8 cellular contexts compared by ENCODE assay signal in the genomic region with DNA sequence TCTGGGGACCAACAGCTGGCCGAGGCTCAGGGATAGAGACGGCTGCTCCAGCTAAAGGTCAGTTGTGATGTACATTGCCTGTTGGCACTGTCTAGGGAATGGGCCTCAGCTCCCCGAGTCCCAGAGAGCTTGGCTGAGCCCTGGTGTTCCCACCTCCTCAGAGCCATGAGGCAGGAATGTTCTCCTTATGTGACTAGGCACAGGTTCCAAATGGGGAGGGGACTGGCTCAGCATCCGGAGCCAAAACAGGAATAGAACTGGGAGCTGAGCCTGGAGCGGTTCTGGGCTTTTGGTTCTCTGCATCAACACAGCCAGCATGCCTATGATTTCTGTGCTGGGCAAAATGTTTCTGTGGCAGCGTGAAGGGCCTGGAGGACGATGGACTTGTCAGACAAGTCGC. TPM values are rescaled to one million over a fixed set of nuclear protein-coding genes. Genes with fewer than 3 reads are reported as not detected.
A peak's percentile ranks its signal among the peaks of the same experiment; 100 is the strongest.
DNase-seq lines count a peak whose midpoint lies in the region; ATAC-seq and TF ChIP-seq lines count a peak whose summit lies in the region.

A gene with protein sequence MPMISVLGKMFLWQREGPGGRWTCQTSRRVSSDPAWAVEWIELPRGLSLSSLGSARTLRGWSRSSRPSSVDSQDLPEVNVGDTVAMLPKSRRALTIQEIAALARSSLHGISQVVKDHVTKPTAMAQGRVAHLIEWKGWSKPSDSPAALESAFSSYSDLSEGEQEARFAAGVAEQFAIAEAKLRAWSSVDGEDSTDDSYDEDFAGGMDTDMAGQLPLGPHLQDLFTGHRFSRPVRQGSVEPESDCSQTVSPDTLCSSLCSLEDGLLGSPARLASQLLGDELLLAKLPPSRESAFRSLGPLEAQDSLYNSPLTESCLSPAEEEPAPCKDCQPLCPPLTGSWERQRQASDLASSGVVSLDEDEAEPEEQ (plus strand): TSS at position 286 of the 400 bp plus-strand sequence. CDS start 31 bp downstream, at position 317.

- H2AFZ ChIP-seq in SU-DHL-6 (ENCODE audit: low read depth, low read length, severe bottlenecking) = no peak within 1 kb of the TSS
- no peak within 1 kb of the TSS for H2AFZ ChIP-seq in fibroblast of lung (ENCODE audit: low read length)

- no peaks in the 10 kb centered on the region for H3K9me3 Mint-ChIP-seq in natural killer cell

- H3K4me1 Mint-ChIP-seq in natural killer cell = peaks cover 17 to 45% of the 10 kb centered on the region in 2 donors

- H3K36me3 ChIP-seq in SU-DHL-6 (ENCODE audit: low read length) (0 out of 2 replicates have a peak, but pooled peaks cover 12% of the 10 kb centered on the region), fibroblast of lung (ENCODE audit: control insufficient read depth, insufficient read depth, low read length) (peaks cover 19% of the 10 kb centered on the region)

- H4K20me1 ChIP-seq in SU-DHL-6 (ENCODE audit: low read depth, low read length) (peaks cover 3% of the 10 kb centered on the region; the same call in 1 of the 2 replicates), fibroblast of lung (ENCODE audit: control insufficient read depth, extremely low read depth, insufficient read depth, low read length) (no peaks in the 10 kb centered on the region)

- peaks cover 32% of the 10 kb centered on the region for H3K4me1 ChIP-seq in fibroblast of lung (ENCODE audit: control insufficient read depth, extremely low read depth, insufficient read depth, low read length)

- H3K27ac Mint-ChIP-seq in natural killer cell = peak within 1 kb of the TSS; percentile 78 to 80

- H3K27me3 ChIP-seq in SU-DHL-6 (ENCODE audit: low read length) (no peaks in the 10 kb centered on the region), fibroblast of lung (ENCODE audit: control insufficient read depth, insufficient read depth, low read length) (no peaks in the 10 kb centered on the region)

- H3K27me3 Mint-ChIP-seq in natural killer cell (ENCODE audit: low read depth in 2 of 2) = peaks cover 0 to 7% of the 10 kb centered on the region in 2 donors

- peak within 1 kb of the TSS; percentile 65 for H3K9ac ChIP-seq in SU-DHL-6 (ENCODE audit: low read length)
- H3K9ac ChIP-seq in fibroblast of lung (ENCODE audit: insufficient read depth, low read length) = peak within 1 kb of the TSS; percentile 86

- TF ChIP-seq CTCF in SU-DHL-6 (IDR thresholded peaks at IDR 0.05; ENCODE audit: insufficient read depth, low read length, poor library complexity, severe bottlenecking) (no peak), fibroblast of lung (conservative IDR thresholded peaks at IDR 0.05 in 1 of 2, IDR thresholded peaks at IDR 0.05 in 1 of 2; ENCODE audit: low read depth in 1 of 2, low read length in 2 of 2) (no peak), natural killer cell (IDR thresholded peaks at IDR 0.05) (no peak)

- no peak within 1 kb of the TSS for H3K27ac ChIP-seq in SU-DHL-6 (ENCODE audit: low read depth, low read length)
- H3K27ac ChIP-seq in fibroblast of lung (ENCODE audit: insufficient read depth, low read length) = peak within 1 kb of the TSS; percentile 92

- H3K4me3 ChIP-seq in SU-DHL-6 (ENCODE audit: insufficient read depth, low read length, poor library complexity, severe bottlenecking) (peak within 1 kb of the TSS; percentile 80), fibroblast of lung (replicated peaks in 1 of 4; ENCODE audit: control extremely low read depth in 1 of 4, insufficient read depth in 1 of 4, low read depth in 3 of 4, low read length in 4 of 4) (peak within 1 kb of the TSS; percentile 47 to 72 (median 60))

- intact Hi-C loops in natural killer cell (cut with micrococcal nuclease) = no loop called here

- no peaks in the 10 kb centered on the region for H3K9me2 ChIP-seq in SU-DHL-6 (replicated peaks; ENCODE audit: insufficient read depth, low read length)

- ATAC-seq in natural killer cell = no peak
- ATAC-seq in GM21717 (IDR thresholded peaks at IDR 0.05; ENCODE audit: unreplicated experiment) = no peak

- H3K79me2 ChIP-seq in SU-DHL-6 (ENCODE audit: insufficient read depth, low read length) = no peaks in the 10 kb centered on the region
- H3K79me2 ChIP-seq in fibroblast of lung (ENCODE audit: control insufficient read depth, insufficient read depth, low read length) = peaks cover 17% of the 10 kb centered on the region

- peaks cover 34% of the 10 kb centered on the region for H3F3A ChIP-seq in SU-DHL-6 (ENCODE audit: insufficient read depth)

- H3K4me2 ChIP-seq in SU-DHL-6 (ENCODE audit: low read depth, low read length, poor library complexity, severe bottlenecking) = peak within 1 kb of the TSS; percentile 71
- peak within 1 kb of the TSS; percentile 95 for H3K4me2 ChIP-seq in fibroblast of lung (ENCODE audit: extremely low read depth, insufficient read depth, low read length)

- H3K9me3 ChIP-seq in SU-DHL-6 (ENCODE audit: insufficient read depth, low read length) = no peaks in the 10 kb centered on the region
- H3K9me3 ChIP-seq in fibroblast of lung (ENCODE audit: control insufficient read depth, insufficient read depth, low read depth, low read length) = no peaks in the 10 kb centered on the region

- H3K4me3 Mint-ChIP-seq in natural killer cell = peak within 1 kb of the TSS; percentile 90

- DNase-seq in Daoy (ENCODE audit: low read depth) (no peak), fibroblast of lung (ENCODE audit: low read depth in 2 of 2) (peak; percentile 43 to 61), natural killer cell (no peak), GOT3 (lab: John Stamatoyannopoulos, UW) (no peak), A172 (ENCODE audit: low spot score) (no peak)
- DNase-seq in stimulated activated CD4-positive, alpha-beta T cell treated with anti-CD3 and anti-CD28 coated beads, Interleukin-4, amount 100 ng/mL, for 1 hour = no peak

- peaks cover 6% of the 10 kb centered on the region for H3K36me3 Mint-ChIP-seq in natural killer cell

RNA-seq across cellular contexts. Expression of the gene that starts here (rescaled TPM):
- 23.7 and 28.0 TPM in 2 replicates for total RNA-seq in Daoy (2014; rRNA removed; shearing (Covaris generic))
- total RNA-seq in fibroblast of lung = 18.5 and 22.3 TPM in 2 replicates
- polyA plus RNA-seq in fibroblast of lung = 9.3 and 13.4 TPM in 2 replicates
- polyA plus RNA-seq in fibroblast of lung (2012) = 8.2 and 15.1 TPM in 2 replicates
- 12.5 and 18.4 TPM in 2 replicates for polyA minus RNA-seq in fibroblast of lung (ENCODE audit: low replicate concordance)
- 1 to 10 TPM; 6.9 to 8.8 (median 8.5) TPM for total RNA-seq in natural killer cell
- 0.62 and 0.65 TPM in 2 replicates for total RNA-seq in A172 (2014; rRNA removed; shearing (Covaris generic))

Comparison
In these comparisons a context has a peak if more than half of its experiments do, and no peak if none do; other contexts are left out.
1. DNase-seq: peak in fibroblast of lung (2 of 2); none in Daoy (single experiment), natural killer cell (single experiment), stimulated activated CD4-positive, alpha-beta T cell treated with anti-CD3 and anti-CD28 coated beads, Interleukin-4, amount 100 ng/mL, for 1 hour (single experiment), GOT3 (single experiment) and A172 (single experiment).